11 cellular contexts compared by ENCODE assay signal in the genomic region with DNA sequence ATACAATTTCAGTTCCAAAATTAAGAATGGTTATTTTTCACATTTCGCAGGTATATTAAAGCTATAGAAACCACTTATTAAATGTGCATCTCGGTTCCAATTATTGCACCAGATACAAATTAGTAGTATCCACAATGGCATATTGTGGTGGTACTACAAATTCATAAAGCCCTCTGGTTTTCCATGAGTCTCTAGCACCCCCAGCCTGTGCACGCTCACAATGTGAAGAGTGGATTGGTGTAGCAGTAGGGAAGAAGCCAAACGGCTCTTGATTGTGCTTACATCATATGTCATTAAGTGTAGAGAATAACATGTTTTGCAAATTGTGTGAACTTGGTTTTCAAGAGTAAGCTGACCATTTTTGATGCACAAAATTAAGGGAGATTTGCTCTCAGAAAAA. TPM values are rescaled to one million over a fixed set of nuclear protein-coding genes. Genes with fewer than 3 reads are reported as not detected.
DNase-seq lines count a peak whose midpoint lies in the region; ATAC-seq and TF ChIP-seq lines count a peak whose summit lies in the region.
"Had no signal": no experiment of that assay in that cellular context is flagged by ENCODE, and none has a peak within 500 bp of the region (broad histone marks: within the 10 kb centered on the region; RNA-seq: fewer than 3 reads in every experiment).

No MANE protein-coding gene starts in this region.

- H2BK15ac ChIP-seq in H9 (ENCODE audit: low read depth, low read length): no peak overlapping the region

- peak overlapping the region; percentile 81 to 99 for H3K4me3 Mint-ChIP-seq in H9
- H3K4me3 Mint-ChIP-seq: natural killer cell; stimulated activated memory B cell treated with anti-CD40 and anti-IgM and Interleukin-4, amounts not matched to agents 10 μg/mL and 1 μg/mL and 100 μg/mL, for 72 hours had no signal

- H3K4me1 ChIP-seq in H9 (ENCODE audit: insufficient read depth, low read length) (no peaks in the 10 kb centered on the region), psoas muscle (no peaks in the 10 kb centered on the region)

- H3K4me3 ChIP-seq in neural cell (ENCODE audit: low read length) (peak overlapping the region; percentile 76), psoas muscle (no peak overlapping the region)

- H2BK12ac ChIP-seq in H9 (ENCODE audit: insufficient read length, low read depth, low read length): no peak overlapping the region

- no peaks in the 10 kb centered on the region for H3K79me1 ChIP-seq in H9 (ENCODE audit: insufficient read depth, low read depth, low read length, poor library complexity, severe bottlenecking)

- H2BK5ac ChIP-seq in H9 (ENCODE audit: insufficient read length, low read length): no peak overlapping the region

- no peak overlapping the region for H3K18ac ChIP-seq in H9 (ENCODE audit: insufficient read length, low read depth, low read length)

- no peaks in the 10 kb centered on the region for H3K9me2 ChIP-seq in neural cell (ENCODE audit: insufficient read depth, low read length)

- H3K56ac ChIP-seq in H9 (ENCODE audit: insufficient read length, low read depth, low read length): no peak overlapping the region

- peaks cover 61% of the 10 kb centered on the region for H3K27me3 Mint-ChIP-seq in H9 (ENCODE audit: low read depth)

- H2AFZ ChIP-seq in H9 (ENCODE audit: low read length) (no peak overlapping the region), neural cell (ENCODE audit: low read depth, low read length) (no peak overlapping the region)

- H4K20me1 ChIP-seq in H9 (ENCODE audit: control insufficient read depth, insufficient read depth, insufficient read length): no peaks in the 10 kb centered on the region
- no peaks in the 10 kb centered on the region for H4K20me1 ChIP-seq in neural cell (ENCODE audit: insufficient read depth)

- no peaks in the 10 kb centered on the region for H3K36me3 ChIP-seq in neural cell (ENCODE audit: insufficient read depth, low read length)
- no peaks in the 10 kb centered on the region for H3K36me3 ChIP-seq in psoas muscle (ENCODE audit: insufficient read depth in 1 of 2, low read depth in 1 of 2)

- TF ChIP-seq CTCF in H9 (conservative IDR thresholded peaks at IDR 0.05) (no peak), neural cell (IDR thresholded peaks at IDR 0.05; ENCODE audit: poor library complexity, severe bottlenecking) (peak; percentile 57), psoas muscle (IDR thresholded peaks at IDR 0.05) (no peak)

- peak; percentile 64 for TF ChIP-seq RAD21 in neural cell (conservative IDR thresholded peaks at IDR 0.05)

- H3K4ac ChIP-seq in H9 (ENCODE audit: low read depth, low read length): no peak overlapping the region

- H2BK120ac ChIP-seq in H9 (ENCODE audit: low read depth, low read length, poor library complexity, severe bottlenecking): no peak overlapping the region

- H3F3A ChIP-seq in neural cell (ENCODE audit: insufficient read depth, low read length, poor library complexity, severe bottlenecking): peaks cover 9% of the 10 kb centered on the region

- H3K9me3 Mint-ChIP-seq in H9: no peaks in the 10 kb centered on the region
- H3K9me3 Mint-ChIP-seq: stimulated activated memory B cell treated with anti-CD40 and anti-IgM and Interleukin-4, amounts not matched to agents 10 μg/mL and 1 μg/mL and 100 μg/mL, for 72 hours had no signal

- no peak overlapping the region for H4K5ac ChIP-seq in H9 (ENCODE audit: insufficient read length, low read depth, low read length)

- H3T11ph ChIP-seq in H9 (ENCODE audit: low read length): no peak overlapping the region

- H3K9ac ChIP-seq in H9 (ENCODE audit: extremely low read depth, insufficient read length, low read length): no peak overlapping the region
- H3K9ac ChIP-seq in neural cell (ENCODE audit: low read length): peak overlapping the region; percentile 60

- WGBS in H9 (ENCODE audit: extremely low coverage, insufficient read length, low lambda C conversion rate): no CpG with 5 or more reads among the region's 4 CpGs
- 46 to 53% (median 46%) methylated on average over 4 of the region's 4 CpGs for WGBS in psoas muscle, 3 donors

- peak overlapping the region in 1 of 3 experiments; percentile 77; a peak in 1 of 7 replicates for H3K27ac Mint-ChIP-seq in H9
- H3K27ac Mint-ChIP-seq: natural killer cell; stimulated activated memory B cell treated with anti-CD40 and anti-IgM and Interleukin-4, amounts not matched to agents 10 μg/mL and 1 μg/mL and 100 μg/mL, for 72 hours had no signal

- intact Hi-C loops in psoas muscle (cut with DNase I): no loop called here

- no peak overlapping the region for H4K91ac ChIP-seq in H9 (ENCODE audit: insufficient read length, low read depth, low read length)

- DNase-seq in H9: no peak
- peak; percentile 46 for DNase-seq in NCI-H2227 (lab: John Stamatoyannopoulos, UW; ENCODE audit: unreplicated experiment)
- DNase-seq in caudate nucleus (lab: John Stamatoyannopoulos, UW): peak in 7 of 61 donors; percentile 1 to 73 (median 38)
- DNase-seq in psoas muscle: no peak
- DNase-seq in NCI-H128 (lab: John Stamatoyannopoulos, UW; ENCODE audit: unreplicated experiment): no peak
- DNase-seq: natural killer cell had no signal

- H3K36me3 Mint-ChIP-seq in H9 (ENCODE audit: insufficient read depth in 1 of 3, low read depth in 3 of 3): no peaks in the 10 kb centered on the region
- H3K36me3 Mint-ChIP-seq: natural killer cell; stimulated activated memory B cell treated with anti-CD40 and anti-IgM and Interleukin-4, amounts not matched to agents 10 μg/mL and 1 μg/mL and 100 μg/mL, for 72 hours had no signal

- TF ChIP-seq EP300 in neural cell (conservative IDR thresholded peaks at IDR 0.05; ENCODE audit: poor library complexity, severe bottlenecking): no peak

- H3K27me3 ChIP-seq in H9 (ENCODE audit: insufficient read depth, low read length) (peaks cover 20% of the 10 kb centered on the region; the same call in 1 of the 2 replicates), neural cell (ENCODE audit: insufficient read depth, low read depth, low read length) (peaks cover 31% of the 10 kb centered on the region), psoas muscle (ENCODE audit: insufficient read depth in 3 of 3, low read length in 2 of 3) (peaks cover 0 to 23% (median 6%) of the 10 kb centered on the region in 3 donors)

- peaks cover 32% of the 10 kb centered on the region for H3K23me2 ChIP-seq in H9 (ENCODE audit: insufficient read length, low read depth, low read length, poor library complexity, severe bottlenecking)

- H3K4me2 ChIP-seq in H9 (ENCODE audit: insufficient read depth, insufficient read length, low read length): peak overlapping the region; percentile 95
- peak overlapping the region; percentile 74 for H3K4me2 ChIP-seq in neural cell (ENCODE audit: low read length)

- no peak overlapping the region for H2AK5ac ChIP-seq in H9 (ENCODE audit: insufficient read length, low read length)

- no peak overlapping the region for H3K14ac ChIP-seq in H9 (ENCODE audit: insufficient read depth, low read length)

- H3K4me1 Mint-ChIP-seq in H9: peaks cover 41 to 44% of the 10 kb centered on the region in 2 experiments
- H3K4me1 Mint-ChIP-seq: natural killer cell had no signal

- no peak overlapping the region for H2BK20ac ChIP-seq in H9 (ENCODE audit: low read depth, low read length, poor library complexity, severe bottlenecking)

- H3K23ac ChIP-seq in H9 (ENCODE audit: insufficient read length, low read depth, low read length): no peak overlapping the region

- H3K27ac ChIP-seq in H9 (ENCODE audit: insufficient read length, low read depth, low read length): no peak overlapping the region
- H3K27ac ChIP-seq in caudate nucleus (ENCODE audit: low read depth, low read length): peak overlapping the region; percentile 82
- H3K27ac ChIP-seq in neural cell (ENCODE audit: low read length): peak overlapping the region; percentile 59
- H3K27ac ChIP-seq in psoas muscle: no peak overlapping the region
- H3K27ac ChIP-seq: epithelial cell of prostate had no signal

- H4K8ac ChIP-seq in H9 (replicated peaks; ENCODE audit: insufficient read length, low read depth, low read length): no peak overlapping the region

- H3K79me2 ChIP-seq in H9 (ENCODE audit: insufficient read depth, low read length): no peaks in the 10 kb centered on the region
- H3K79me2 ChIP-seq in neural cell (replicated peaks; ENCODE audit: insufficient read depth, low read length): no peaks in the 10 kb centered on the region

- H3K9me3 ChIP-seq in H9 (ENCODE audit: control insufficient read depth, low read depth, low read length) (no peaks in the 10 kb centered on the region), neural cell (ENCODE audit: low read length) (no peaks in the 10 kb centered on the region), psoas muscle (no peaks in the 10 kb centered on the region)

- ATAC-seq in psoas muscle (no peak), HG02798 (IDR thresholded peaks at IDR 0.05; ENCODE audit: poor library complexity, unreplicated experiment) (no peak), HG02571 (IDR thresholded peaks at IDR 0.05; ENCODE audit: unreplicated experiment) (no peak)
- ATAC-seq: natural killer cell; stimulated activated memory B cell treated with anti-CD40 and anti-IgM and Interleukin-4, amounts not matched to agents 10 μg/mL and 1 μg/mL and 100 μg/mL, for 72 hours had no signal

TF ChIP-seq in neural cell, 6 proteins besides CTCF, POLR2A, EP300 and RAD21 (continues in another document):
- peak; percentile 41 for TF ChIP-seq SMC3 (conservative IDR thresholded peaks at IDR 0.05; ENCODE audit: poor library complexity)

RNA-seq across cellular contexts. Expression of gene BRINP3, which starts 1.9 kb away (rescaled TPM):
- total RNA-seq in H9 (2021) (not detected in 2 replicates), psoas muscle (not detected)
- polyA plus RNA-seq in neural cell (3.7 and 7.7 TPM in 2 replicates), psoas muscle (under 1 TPM in 2 of 3 donors, not detected in 1; 0.09 to 0.45 TPM)
- 18.7 and 20.7 TPM in 2 replicates for polyA minus RNA-seq in neural cell
- total RNA-seq: natural killer cell had no signal

Comparison
In these comparisons a context has a peak if more than half of its experiments do, and no peak if none do; other contexts are left out.
1. H3K27ac ChIP-seq: peak in caudate nucleus (single experiment) and neural cell (single experiment); none in H9 (single experiment) and psoas muscle (single experiment).